In genomic region chr22:19057999-19058491, GRCh38 we compare ENCODE assay signal across 20 cellular contexts.
A peak's percentile ranks its signal among the peaks of the same experiment; 100 is the strongest.
DNase-seq lines count a peak whose midpoint lies in the region; ATAC-seq and TF ChIP-seq lines count a peak whose summit lies in the region.
"Had no signal": no experiment of that assay in that cellular context is flagged by ENCODE, and none has a peak within 500 bp of the region (broad histone marks: within the 10 kb centered on the region; RNA-seq: fewer than 3 reads in every experiment).

No MANE protein-coding gene starts in this region.

- ATAC-seq in CD4-positive, alpha-beta T cell (ENCODE audit: poor library complexity): no peak
- ATAC-seq in natural killer cell treated with Interleukin-12 subunit alpha and Interleukin-12 subunit beta and Interleukin-15 and Interleukin-18, amount 100 ng/mL, for 72 hours: no peak
- ATAC-seq: GM12878, PC-3 had no signal

- no peaks in the 10 kb centered on the region for H3K27me3 ChIP-seq in CD4-positive, alpha-beta T cell (ENCODE audit: control insufficient read depth, insufficient read depth, low read length)
- H3K27me3 ChIP-seq: foreskin keratinocyte, pancreas, right lobe of liver, tibial artery had no signal

- peaks cover 90% of the 10 kb centered on the region for H3K36me3 Mint-ChIP-seq in CD4-positive, alpha-beta T cell (ENCODE audit: low read depth)
- no peaks in the 10 kb centered on the region for H3K36me3 Mint-ChIP-seq in natural killer cell treated with Interleukin-12 subunit alpha and Interleukin-12 subunit beta and Interleukin-15 and Interleukin-18, amount 100 ng/mL, for 72 hours

- H3K4me1 Mint-ChIP-seq in CD4-positive, alpha-beta T cell (ENCODE audit: low read depth): no peaks in the 10 kb centered on the region
- H3K4me1 Mint-ChIP-seq in natural killer cell treated with Interleukin-12 subunit alpha and Interleukin-12 subunit beta and Interleukin-15 and Interleukin-18, amount 100 ng/mL, for 72 hours (ENCODE audit: low read depth in 2 of 2): peaks cover 0 to 6% of the 10 kb centered on the region in 2 donors

- no peak for TF ChIP-seq CTCF in CD4-positive, alpha-beta T cell (IDR thresholded peaks at IDR 0.05)

- intact Hi-C loops in CD4-positive, alpha-beta T cell (cut with DNase I, micrococcal nuclease): no loop called here

- peak overlapping the region; percentile 20 for H3K27ac Mint-ChIP-seq in CD4-positive, alpha-beta T cell
- peak overlapping the region in 1 of 2 donors; percentile 19 for H3K27ac Mint-ChIP-seq in natural killer cell treated with Interleukin-12 subunit alpha and Interleukin-12 subunit beta and Interleukin-15 and Interleukin-18, amount 100 ng/mL, for 72 hours

- POLR2A ChIA-PET in CD4-positive, alpha-beta T cell (lab: Charles Lee): no interaction called here

- no peak overlapping the region for H3K4me3 Mint-ChIP-seq in CD4-positive, alpha-beta T cell
- no peak overlapping the region for H3K4me3 Mint-ChIP-seq in natural killer cell treated with Interleukin-12 subunit alpha and Interleukin-12 subunit beta and Interleukin-15 and Interleukin-18, amount 100 ng/mL, for 72 hours
- H3K4me3 Mint-ChIP-seq: CD4-positive, CD25-positive, alpha-beta regulatory T cell had no signal

- H3K9me3 ChIP-seq in CD4-positive, alpha-beta T cell (ENCODE audit: control insufficient read depth, low read length): no peaks in the 10 kb centered on the region
- H3K9me3 ChIP-seq: pancreas, right lobe of liver, tibial artery had no signal

- H3K9me3 Mint-ChIP-seq in CD4-positive, alpha-beta T cell: no peaks in the 10 kb centered on the region
- no peaks in the 10 kb centered on the region for H3K9me3 Mint-ChIP-seq in natural killer cell treated with Interleukin-12 subunit alpha and Interleukin-12 subunit beta and Interleukin-15 and Interleukin-18, amount 100 ng/mL, for 72 hours
- H3K9me3 Mint-ChIP-seq: CD4-positive, CD25-positive, alpha-beta regulatory T cell had no signal

- no peak for DNase-seq in CD4-positive, alpha-beta T cell
- DNase-seq in D341Med (ENCODE audit: low spot score) (peak; percentile 13), caudate nucleus (lab: John Stamatoyannopoulos, UW) (no peak), NOMO-1 treated with dmso at 0.1 percent for 144 hours (lab: John Stamatoyannopoulos, UW; ENCODE audit: unreplicated experiment) (no peak), OCI-M1 (lab: John Stamatoyannopoulos, UW) (no peak), NOMO-1 treated with DMSO at 0.1 percent for 48 hours (lab: John Stamatoyannopoulos, UW; ENCODE audit: unreplicated experiment) (no peak), NCI-H2081 (lab: John Stamatoyannopoulos, UW) (no peak)
- DNase-seq in natural killer cell treated with Interleukin-12 subunit alpha and Interleukin-12 subunit beta and Interleukin-15 and Interleukin-18, amount 100 ng/mL, for 72 hours (ENCODE audit: low spot score): peak; percentile 12
- DNase-seq: activated CD4-positive, alpha-beta T cell treated with anti-CD3 and anti-CD28 coated beads, Interleukin-2, amount 50 U/mL, for 4 hours; amniotic stem cell; CD4-positive, CD25-positive, alpha-beta regulatory T cell; foreskin keratinocyte; hippocampal formation; NCI-H82; T-helper 2 cell had no signal

- CTCF ChIA-PET in CD4-positive, alpha-beta T cell (lab: Charles Lee): no interaction called here

- H3K27ac ChIP-seq in CD4-positive, alpha-beta T cell (ENCODE audit: low read depth, low read length): no peak overlapping the region
- peak overlapping the region; percentile 30 for H3K27ac ChIP-seq in caudate nucleus (ENCODE audit: low read depth, low read length)
- H3K27ac ChIP-seq: foreskin keratinocyte, pancreas, right lobe of liver, tibial artery had no signal

- H3K27me3 Mint-ChIP-seq in CD4-positive, alpha-beta T cell: no peaks in the 10 kb centered on the region
- H3K27me3 Mint-ChIP-seq in natural killer cell treated with Interleukin-12 subunit alpha and Interleukin-12 subunit beta and Interleukin-15 and Interleukin-18, amount 100 ng/mL, for 72 hours: no peaks in the 10 kb centered on the region
- H3K27me3 Mint-ChIP-seq: CD4-positive, CD25-positive, alpha-beta regulatory T cell had no signal

Comparison
In these comparisons a context has a peak if more than half of its experiments do, and no peak if none do; other contexts are left out.
1. DNase-seq: peak in D341Med (single experiment) and natural killer cell treated with Interleukin-12 subunit alpha and Interleukin-12 subunit beta and Interleukin-15 and Interleukin-18, amount 100 ng/mL, for 72 hours (single experiment); none in CD4-positive, alpha-beta T cell (0 of 10), caudate nucleus (0 of 61), NOMO-1 treated with dmso at 0.1 percent for 144 hours (single experiment), OCI-M1 (single experiment), NOMO-1 treated with DMSO at 0.1 percent for 48 hours (single experiment) and NCI-H2081 (0 of 2).